In genomic region chr5:141608046-141608445, GRCh38 we compare ENCODE assay signal across 1 cellular context.
TF ChIP-seq lines count a peak whose summit lies in the region.

No MANE protein-coding gene starts in this region.

TF ChIP-seq in GM12878, 131 proteins besides CTCF, POLR2A, EP300 and RAD21:
- TF ChIP-seq ZNF274 (IDR thresholded peaks at IDR 0.05; ENCODE audit: insufficient read depth, insufficient read length) (no peak), NRF1 (conservative IDR thresholded peaks at IDR 0.05; ENCODE audit: low read depth, low read length) (no peak), LARP7 (IDR thresholded peaks at IDR 0.05) (no peak), HSF1 (IDR thresholded peaks at IDR 0.05; ENCODE audit: low read depth, low read length) (no peak), SIX5 (IDR thresholded peaks at IDR 0.05; ENCODE audit: low read depth, low read length, severe bottlenecking) (no peak), EGR1 (IDR thresholded peaks at IDR 0.05; ENCODE audit: borderline replicate concordance in 1 of 2, low read depth in 2 of 2, low read length in 2 of 2) (no peak), ETV6 (conservative IDR thresholded peaks at IDR 0.05 in 1 of 2, IDR thresholded peaks at IDR 0.05 in 1 of 2; ENCODE audit: borderline replicate concordance in 1 of 2, low read depth in 1 of 2) (no peak), STAT3 (IDR thresholded peaks at IDR 0.05; ENCODE audit: low read depth, low read length) (no peak), MYB (IDR thresholded peaks at IDR 0.05; ENCODE audit: borderline replicate concordance, low read depth, low read length) (no peak), BCL3 (IDR thresholded peaks at IDR 0.05; ENCODE audit: borderline replicate concordance, insufficient read depth, low read depth, low read length, poor library complexity, severe bottlenecking) (no peak), RB1 (IDR thresholded peaks at IDR 0.05; ENCODE audit: borderline replicate concordance) (no peak), MEF2A (IDR thresholded peaks at IDR 0.05; ENCODE audit: insufficient read depth, low read depth, low read length) (no peak), MTA3 (IDR thresholded peaks at IDR 0.05; ENCODE audit: borderline replicate concordance, low read length) (no peak), IKZF1 (conservative IDR thresholded peaks at IDR 0.05) (no peak), WRNIP1 (IDR thresholded peaks at IDR 0.05; ENCODE audit: borderline replicate concordance, low read depth, low read length) (no peak), PAX5 (IDR thresholded peaks at IDR 0.05; ENCODE audit: borderline replicate concordance, low read depth, low read length) (no peak), EED (IDR thresholded peaks at IDR 0.05; ENCODE audit: low read depth) (no peak)
